Comparison of ENCODE assay signal across 22 cellular contexts in the genomic region with DNA sequence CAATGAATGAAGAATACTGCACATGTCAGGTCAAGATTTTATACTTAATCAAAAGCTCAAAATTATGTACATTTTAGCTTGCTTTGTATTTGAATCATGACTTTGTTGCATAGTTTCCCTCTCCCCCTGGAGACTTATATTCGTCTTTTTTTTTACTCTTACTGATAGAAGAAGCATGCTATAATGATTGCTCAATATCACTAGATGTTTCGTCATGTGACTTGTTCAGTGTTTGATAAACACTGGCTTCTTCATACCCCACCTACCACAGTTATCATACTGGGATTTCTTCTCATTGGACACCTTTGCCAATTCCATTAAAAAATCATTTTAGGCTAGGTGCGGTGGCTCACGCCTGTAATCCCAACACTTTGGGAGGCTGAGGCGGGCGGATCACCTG.
DNase-seq lines count a peak whose midpoint lies in the region; ATAC-seq, FAIRE-seq and TF ChIP-seq lines count a peak whose summit lies in the region.
"Had no signal": no experiment of that assay in that cellular context is flagged by ENCODE, and none has a peak within 500 bp of the region (broad histone marks: within the 10 kb centered on the region; RNA-seq: fewer than 3 reads in every experiment).

No MANE protein-coding gene starts in this region.

- peaks cover 9% of the 10 kb centered on the region for H3K9me3 Mint-ChIP-seq in neural progenitor cell
- H3K9me3 Mint-ChIP-seq: CD8-positive, alpha-beta T cell had no signal

- TF ChIP-seq EP300 in H1 (IDR thresholded peaks at IDR 0.05; ENCODE audit: borderline replicate concordance in 1 of 2, low read depth in 2 of 2, low read length in 2 of 2): no peak

- H3K79me1 ChIP-seq in IMR-90 (ENCODE audit: low read depth in 1 of 2, low read length in 2 of 2): no peaks in the 10 kb centered on the region
- H3K79me1 ChIP-seq in H1 (ENCODE audit: low read depth, low read length): no peaks in the 10 kb centered on the region

- no peaks in the 10 kb centered on the region for H3F3A ChIP-seq in neural progenitor cell (ENCODE audit: low read depth)

- POLR2A ChIA-PET in IMR-90 (lab: Charles Lee; ENCODE audit: unreplicated experiment) (no interaction called here), H1 (lab: Charles Lee; ENCODE audit: partially characterized antibody) (no interaction called here)

- no peak overlapping the region for H2BK5ac ChIP-seq in IMR-90 (ENCODE audit: low read depth, low read length, poor library complexity, severe bottlenecking)
- H2BK5ac ChIP-seq in H1 (ENCODE audit: low read depth, low read length): no peak overlapping the region

- FAIRE-seq in H1 (lab: Jason Lieb, UNC): no peak
- FAIRE-seq: G401.6, RCC 7860 had no signal

- H2BK15ac ChIP-seq in IMR-90 (ENCODE audit: low read depth, low read length) (no peak overlapping the region), H1 (ENCODE audit: low read length) (no peak overlapping the region)

- DNase-seq in IMR-90 (peak; percentile 10), NB4 (ENCODE audit: low read depth) (peak; percentile 53), H1 (ENCODE audit: low read depth in 1 of 2, low spot score in 2 of 2) (no peak), skeletal muscle cell (ENCODE audit: low read depth) (peak; percentile 17), neural progenitor cell (ENCODE audit: low spot score) (no peak)
- no peak for DNase-seq in NK-92 treated with Interleukin-12 subunit alpha and Interleukin-12 subunit beta, amount 100 ng/mL, for 24 hours (lab: John Stamatoyannopoulos, UW)
- DNase-seq: Caco-2; CD8-positive, alpha-beta T cell; H7; KBM-7; NCI-H1092 treated with DMSO at 0.1 percent for 48 hours; NCI-H1436; NCI-H187 treated with DMSO at 0.1 percent for 48 hours; NCI-H446; NCI-H526; SK-N-SH; SW 1271 had no signal

- no peak overlapping the region for H3K18ac ChIP-seq in IMR-90 (ENCODE audit: low read depth, low read length)
- no peak overlapping the region for H3K18ac ChIP-seq in H1 (ENCODE audit: extremely low read depth, low read length)

- no peaks in the 10 kb centered on the region for H3K9me1 ChIP-seq in IMR-90 (ENCODE audit: insufficient read depth, low read length)

- H3K4me1 ChIP-seq in IMR-90 (ENCODE audit: control insufficient read depth, insufficient read depth, low read length) (no peaks in the 10 kb centered on the region), H1 (replicated peaks in 1 of 4; ENCODE audit: control insufficient read depth in 3 of 4, insufficient read depth in 4 of 4, low read length in 3 of 4) (peaks cover 0 to 6% (median 0%) of the 10 kb centered on the region in 4 experiments; a peak in 2 of 7 replicates), neural progenitor cell (no peaks in the 10 kb centered on the region)

- H3K56ac ChIP-seq in IMR-90 (ENCODE audit: extremely low read depth, insufficient read depth, low read length) (no peak overlapping the region), H1 (replicated peaks; ENCODE audit: insufficient read length, low read depth, low read length) (no peak overlapping the region)

- H3K4ac ChIP-seq in IMR-90 (ENCODE audit: low read depth, low read length) (no peak overlapping the region), H1 (replicated peaks; ENCODE audit: insufficient read length, low read depth, low read length) (no peak overlapping the region)

- H3K9me3 ChIP-seq in IMR-90 (ENCODE audit: control insufficient read depth, insufficient read depth, low read length) (no peaks in the 10 kb centered on the region), H1 (ENCODE audit: insufficient read depth in 2 of 2, low read depth in 1 of 2, low read length in 1 of 2) (no peaks in the 10 kb centered on the region), neural progenitor cell (ENCODE audit: low read depth) (peaks cover 9% of the 10 kb centered on the region)
- H3K9me3 ChIP-seq: SK-N-SH had no signal

- H3K27me3 Mint-ChIP-seq in neural progenitor cell (ENCODE audit: insufficient read depth, low read depth): no peaks in the 10 kb centered on the region
- H3K27me3 Mint-ChIP-seq: B cell had no signal

- H3K36me3 ChIP-seq in IMR-90 (ENCODE audit: control insufficient read depth, insufficient read depth, low read length) (no peaks in the 10 kb centered on the region), H1 (ENCODE audit: control insufficient read depth in 2 of 4, insufficient read depth in 4 of 4, low read length in 3 of 4) (no peaks in the 10 kb centered on the region), neural progenitor cell (peaks cover 2% of the 10 kb centered on the region)

- H4K20me1 ChIP-seq in IMR-90 (ENCODE audit: insufficient read depth, low read length): no peaks in the 10 kb centered on the region
- H4K20me1 ChIP-seq in H1 (replicated peaks in 1 of 2; ENCODE audit: control insufficient read depth in 1 of 2, insufficient read depth in 2 of 2, low read length in 2 of 2): no peaks in the 10 kb centered on the region
- H4K20me1 ChIP-seq in neural progenitor cell (ENCODE audit: low read depth): no peaks in the 10 kb centered on the region

- no peak for ATAC-seq in IMR-90 (ENCODE audit: low read depth)
- no peak for ATAC-seq in HG03196 (IDR thresholded peaks at IDR 0.05; ENCODE audit: unreplicated experiment)
- ATAC-seq: CD8-positive, alpha-beta T cell had no signal

- no peak overlapping the region for H3K27ac Mint-ChIP-seq in neural progenitor cell
- H3K27ac Mint-ChIP-seq: B cell; CD8-positive, alpha-beta T cell had no signal

- H3K4me3 ChIP-seq in IMR-90 (ENCODE audit: insufficient read depth, low read depth, low read length): no peak overlapping the region
- no peak overlapping the region for H3K4me3 ChIP-seq in NB4 (ENCODE audit: low read depth, low read length)
- no peak overlapping the region for H3K4me3 ChIP-seq in H1 (ENCODE audit: extremely low read depth in 1 of 4, insufficient read depth in 2 of 4, low read depth in 3 of 4, low read length in 4 of 4)
- H3K4me3 ChIP-seq in skeletal muscle cell (ENCODE audit: low read depth, low read length): no peak overlapping the region
- no peak overlapping the region for H3K4me3 ChIP-seq in neural progenitor cell

- no peak overlapping the region for H3K14ac ChIP-seq in IMR-90 (replicated peaks; ENCODE audit: low read depth, low read length)
- H3K14ac ChIP-seq in H1 (ENCODE audit: insufficient read length): no peak overlapping the region

- peaks cover 3% of the 10 kb centered on the region for H3K4me1 Mint-ChIP-seq in neural progenitor cell

- no peak overlapping the region for H2AK5ac ChIP-seq in IMR-90 (ENCODE audit: low read depth, low read length)
- no peak overlapping the region for H2AK5ac ChIP-seq in H1 (ENCODE audit: low read depth, low read length)

- no peaks in the 10 kb centered on the region for H3K27me3 ChIP-seq in IMR-90 (ENCODE audit: control insufficient read depth, insufficient read depth, low read length)
- no peaks in the 10 kb centered on the region for H3K27me3 ChIP-seq in H1 (replicated peaks in 1 of 4; ENCODE audit: control insufficient read depth in 3 of 4, extremely low read depth in 1 of 4, insufficient read depth in 3 of 4, low read length in 3 of 4)
- H3K27me3 ChIP-seq in neural progenitor cell: no peaks in the 10 kb centered on the region

- H3K79me2 ChIP-seq in H1 (ENCODE audit: control insufficient read depth in 1 of 2, insufficient read depth in 2 of 2, low read length in 2 of 2): no peaks in the 10 kb centered on the region
- no peaks in the 10 kb centered on the region for H3K79me2 ChIP-seq in neural progenitor cell (ENCODE audit: low read depth)

- H3K4me2 ChIP-seq in IMR-90 (ENCODE audit: low read depth, low read length) (no peak overlapping the region), H1 (ENCODE audit: insufficient read depth in 1 of 2, low read depth in 2 of 2, low read length in 2 of 2) (no peak overlapping the region), neural progenitor cell (no peak overlapping the region)
- H3K4me2 ChIP-seq: SK-N-SH had no signal

- H2AFZ ChIP-seq in IMR-90 (replicated peaks; ENCODE audit: low read length, poor library complexity) (no peak overlapping the region), H1 (ENCODE audit: low read length) (no peak overlapping the region), neural progenitor cell (replicated peaks) (no peak overlapping the region)

- no peak overlapping the region for H3K27ac ChIP-seq in IMR-90 (ENCODE audit: insufficient read depth, low read length)
- no peak overlapping the region for H3K27ac ChIP-seq in H1 (ENCODE audit: low read depth, low read length)
- H3K27ac ChIP-seq in neural progenitor cell: no peak overlapping the region
- H3K27ac ChIP-seq: C4-2B had no signal

- no CpG with 5 or more reads among the region's 6 CpGs for WGBS in IMR-90 (ENCODE audit: extremely low coverage in 2 of 2, insufficient read length in 1 of 2), 2 experiments
- 91% methylated on average over 6 of the region's 6 CpGs; no CpG with 5 or more reads in 1 of the 2 experiments for WGBS in H1 (ENCODE audit: extremely low coverage in 1 of 2, insufficient coverage in 1 of 2, insufficient read length in 1 of 2, insufficient replicate concordance in 2 of 2, low coverage in 1 of 2, low lambda C conversion rate in 2 of 2, missing lambda C conversion rate in 1 of 2), 2 experiments

- H4K91ac ChIP-seq in IMR-90 (ENCODE audit: insufficient read depth, low read depth, low read length) (no peak overlapping the region), H1 (replicated peaks; ENCODE audit: insufficient read length, low read length) (no peak overlapping the region)

- H4K5ac ChIP-seq in IMR-90 (ENCODE audit: low read depth, low read length) (no peak overlapping the region), H1 (ENCODE audit: insufficient read length, low read depth, low read length) (no peak overlapping the region)

- TF ChIP-seq POLR2A in IMR-90 (IDR thresholded peaks at IDR 0.05; ENCODE audit: low read depth, low read length): no peak
- no peak for TF ChIP-seq POLR2A in NB4 (IDR thresholded peaks at IDR 0.05; ENCODE audit: extremely low read depth, insufficient read length)
- TF ChIP-seq POLR2A in H1 (IDR thresholded peaks at IDR 0.05; ENCODE audit: control extremely low read depth in 1 of 2, low read depth in 2 of 2, low read length in 2 of 2): no peak

- H3K9ac ChIP-seq in IMR-90 (ENCODE audit: low read depth, low read length): no peak overlapping the region
- no peak overlapping the region for H3K9ac ChIP-seq in H1 (replicated peaks in 1 of 4; ENCODE audit: extremely low read depth in 1 of 4, low read depth in 3 of 4, low read length in 3 of 4)
- H3K9ac ChIP-seq in neural progenitor cell: no peak overlapping the region
- H3K9ac ChIP-seq: SK-N-SH had no signal

- CTCF ChIA-PET in IMR-90 (lab: Yijun Ruan, JAX) (no interaction called here), H1 (lab: Charles Lee; ENCODE audit: partially characterized antibody) (no interaction called here)

- intact Hi-C loops in IMR-90 (cut with micrococcal nuclease): no loop called here

- TF ChIP-seq CTCF in IMR-90 (conservative IDR thresholded peaks at IDR 0.05; ENCODE audit: low read depth, low read length) (no peak), NB4 (IDR thresholded peaks at IDR 0.05; ENCODE audit: low read depth, low read length) (no peak), H1 (IDR thresholded peaks at IDR 0.05; ENCODE audit: control extremely low read depth in 1 of 3, insufficient read depth in 1 of 3, low read depth in 1 of 3, low read length in 3 of 3) (no peak), neural progenitor cell (IDR thresholded peaks at IDR 0.05) (no peak)

- in situ Hi-C loops in IMR-90 (cut with MboI; ENCODE audit: low sequenced_read_pairs): no loop called here

- no peak overlapping the region for H2BK20ac ChIP-seq in IMR-90 (ENCODE audit: low read depth, low read length)
- H2BK20ac ChIP-seq in H1 (ENCODE audit: low read length): no peak overlapping the region

- H2AK9ac ChIP-seq in IMR-90 (replicated peaks; ENCODE audit: low read depth, low read length, poor library complexity): no peak overlapping the region

- dilution Hi-C loops in IMR-90 (cut with HindIII; ENCODE audit: low sequenced_read_pairs, unreplicated experiment): no loop called here

- no peak overlapping the region for H4K8ac ChIP-seq in IMR-90 (ENCODE audit: low read depth in 2 of 2, low read length in 2 of 2)
- no peak overlapping the region for H4K8ac ChIP-seq in H1 (ENCODE audit: extremely low read depth, insufficient read depth, low read length)

- H2BK120ac ChIP-seq in IMR-90 (ENCODE audit: low read depth, low read length) (no peak overlapping the region), H1 (replicated peaks; ENCODE audit: low read depth, low read length) (no peak overlapping the region)

- peaks cover 9% of the 10 kb centered on the region for H3K36me3 Mint-ChIP-seq in neural progenitor cell

- no TSS peak for BruUV-seq in IMR-90 (replicated peaks; lab: Mats Ljungman, UMichigan)

- no peaks in the 10 kb centered on the region; the same call in 1 of the 2 replicates for H3K23me2 ChIP-seq in H1 (ENCODE audit: low read depth, low read length)

- TF ChIP-seq RAD21 in IMR-90 (IDR thresholded peaks at IDR 0.05; ENCODE audit: low read length) (no peak), H1 (IDR thresholded peaks at IDR 0.05 in 1 of 2, conservative IDR thresholded peaks at IDR 0.05 in 1 of 2; ENCODE audit: low read depth in 2 of 2, low read length in 2 of 2) (no peak)

- no peak overlapping the region for H3K23ac ChIP-seq in IMR-90 (ENCODE audit: low read depth, low read length)
- no peak overlapping the region for H3K23ac ChIP-seq in H1 (ENCODE audit: insufficient read length)

- H3K4me3 Mint-ChIP-seq in neural progenitor cell: no peak overlapping the region
- H3K4me3 Mint-ChIP-seq: B cell; CD8-positive, alpha-beta T cell had no signal

- H2BK12ac ChIP-seq in H1 (ENCODE audit: low read depth, low read length): no peak overlapping the region

Comparison
In these comparisons a context has a peak if more than half of its experiments do, and no peak if none do; other contexts are left out.
1. DNase-seq: peak in IMR-90 (single experiment), NB4 (single experiment) and skeletal muscle cell (single experiment); none in H1 (0 of 2), NK-92 treated with Interleukin-12 subunit alpha and Interleukin-12 subunit beta, amount 100 ng/mL, for 24 hours (single experiment) and neural progenitor cell (single experiment).